1 cellular context compared by ENCODE assay signal in genomic region chr4:26496207-26496783, GRCh38.
TF ChIP-seq lines count a peak whose summit lies in the region.

No MANE protein-coding gene starts in this region.

TF ChIP-seq in K562, 482 proteins besides CTCF, POLR2A, EP300 and RAD21:
- TF ChIP-seq ZBTB34 (CRISPR knock-in tag; IDR thresholded peaks at IDR 0.05) (no peak), GATAD2A (IDR thresholded peaks at IDR 0.05) (no peak), ESRRA (IDR thresholded peaks at IDR 0.05; ENCODE audit: borderline replicate concordance, low read depth) (no peak), THAP7 (CRISPR knock-in tag; IDR thresholded peaks at IDR 0.05) (no peak), ARID4B (CRISPR knock-in tag; IDR thresholded peaks at IDR 0.05) (no peak), ZNF583 (CRISPR knock-in tag; IDR thresholded peaks at IDR 0.05) (no peak), MCM2 (IDR thresholded peaks at IDR 0.05; ENCODE audit: low read depth) (no peak), MYC (IDR thresholded peaks at IDR 0.05; ENCODE audit: low read depth, low read length) (no peak), MYC (CRISPR knock-in tag; IDR thresholded peaks at IDR 0.05; ENCODE audit: borderline replicate concordance, low read depth) (no peak), GTF2F1 (IDR thresholded peaks at IDR 0.05; ENCODE audit: low read depth, low read length) (no peak), CHD7 (IDR thresholded peaks at IDR 0.05; ENCODE audit: low read depth, low read length) (no peak), CEBPG (CRISPR knock-in tag; IDR thresholded peaks at IDR 0.05) (no peak), CEBPG (tag; conservative IDR thresholded peaks at IDR 0.05 in 1 of 2, IDR thresholded peaks at IDR 0.05 in 1 of 2) (no peak), ZBTB26 (CRISPR knock-in tag; IDR thresholded peaks at IDR 0.05) (no peak), ZNF140 (CRISPR knock-in tag; IDR thresholded peaks at IDR 0.05) (no peak), DLX4 (CRISPR knock-in tag; IDR thresholded peaks at IDR 0.05) (no peak), ZNF121 (CRISPR knock-in tag; conservative IDR thresholded peaks at IDR 0.05) (no peak)
